Comparison of ENCODE assay signal across 17 cellular contexts in genomic region chr7:111727905-111728634, GRCh38.
"Had no signal": no experiment of that assay in that cellular context is flagged by ENCODE, and none has a peak within 500 bp of the region (broad histone marks: within the 10 kb centered on the region; RNA-seq: fewer than 3 reads in every experiment).

No MANE protein-coding gene starts in this region.

- H3K4me3 ChIP-seq: breast epithelium, tibial artery had no signal

- H3K27me3 Mint-ChIP-seq: progenitor cell of endocrine pancreas had no signal

- H3K4me3 Mint-ChIP-seq: natural killer cell treated with Interleukin-12 subunit alpha and Interleukin-12 subunit beta and Interleukin-15 and Interleukin-18, amount 100 ng/mL, for 72 hours; T-cell had no signal

- H3K4me1 Mint-ChIP-seq: T-cell had no signal

- H3K9me3 Mint-ChIP-seq: activated naive CD4-positive, alpha-beta T cell treated with anti-CD3 and anti-CD28 coated beads, Interleukin-2, amount 50 U/mL, for 72 hours; natural killer cell treated with Interleukin-12 subunit alpha and Interleukin-12 subunit beta and Interleukin-15 and Interleukin-18, amount 100 ng/mL, for 72 hours; T-cell had no signal

- H3K27ac ChIP-seq: breast epithelium, tibial artery had no signal

- H3K36me3 Mint-ChIP-seq: activated naive CD4-positive, alpha-beta T cell treated with anti-CD3 and anti-CD28 coated beads, Interleukin-2, amount 50 U/mL, for 72 hours; natural killer cell treated with Interleukin-12 subunit alpha and Interleukin-12 subunit beta and Interleukin-15 and Interleukin-18, amount 100 ng/mL, for 72 hours; T-cell had no signal

- H3K27me3 ChIP-seq: breast epithelium, tibial artery had no signal

- DNase-seq: activated CD4-positive, alpha-beta T cell treated with anti-CD3 and anti-CD28 coated beads for 4 hours; activated CD8-positive, alpha-beta memory T cell treated with anti-CD3 and anti-CD28 coated beads for 24 hours; amniotic stem cell; dermis blood vessel endothelial cell; glutamatergic neuron; left ventricle myocardium superior; mesenchymal stem cell; occipital lobe; stimulated activated CD4-positive, alpha-beta T cell treated with anti-CD3 and anti-CD28 coated beads, Interleukin-4, amount 100 ng/mL, for 1 hour; T-cell; T1000; tibial artery had no signal

- H3K4me1 ChIP-seq: breast epithelium, tibial artery had no signal

- H3K9me3 ChIP-seq: breast epithelium, tibial artery had no signal

- ATAC-seq: activated naive CD4-positive, alpha-beta T cell treated with anti-CD3 and anti-CD28 coated beads, Interleukin-2, amount 50 U/mL, for 72 hours; esophagus mucosa; left ventricle myocardium superior; T-cell had no signal

- H3K27ac Mint-ChIP-seq: activated naive CD4-positive, alpha-beta T cell treated with anti-CD3 and anti-CD28 coated beads, Interleukin-2, amount 50 U/mL, for 72 hours; natural killer cell treated with Interleukin-12 subunit alpha and Interleukin-12 subunit beta and Interleukin-15 and Interleukin-18, amount 100 ng/mL, for 72 hours; progenitor cell of endocrine pancreas; T-cell had no signal
